Comparison of ENCODE assay signal across 28 cellular contexts in the genomic region with DNA sequence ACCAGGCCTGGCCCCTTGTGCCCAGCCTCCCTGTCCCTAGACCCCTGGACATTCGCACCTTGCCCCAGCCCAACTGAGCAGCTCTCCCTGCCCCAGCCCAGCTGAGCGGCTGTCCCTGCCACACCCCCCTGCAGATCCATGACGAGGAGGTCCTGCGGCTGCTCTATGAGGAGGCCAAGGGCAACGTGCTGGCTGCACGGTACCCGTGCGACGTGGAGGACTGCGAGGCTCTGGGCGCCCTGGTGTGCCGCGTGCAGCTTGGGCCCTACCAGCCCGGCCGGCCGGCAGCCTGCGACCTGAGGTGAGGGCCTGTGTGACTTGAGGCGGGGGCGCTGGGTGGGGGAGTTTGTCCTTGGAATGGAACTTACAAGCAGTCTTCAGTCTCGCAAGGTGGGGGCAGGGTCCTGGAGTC. TPM values are rescaled to one million over a fixed set of nuclear protein-coding genes. Genes with fewer than 3 reads are reported as not detected.
"Had no signal": no experiment of that assay in that cellular context is flagged by ENCODE, and none has a peak within 500 bp of the region (broad histone marks: within the 10 kb centered on the region; RNA-seq: fewer than 3 reads in every experiment).

No MANE protein-coding gene starts in this region.

- H3K36me3 ChIP-seq: prostate gland, uterus had no signal

- H2AFZ ChIP-seq: parathyroid adenoma had no signal

- H3K4me3 ChIP-seq: colonic mucosa, gastrocnemius medialis, lung, prostate gland, right atrium auricular region, thoracic aorta, tibial nerve, upper lobe of left lung, uterus had no signal

- H3K27ac Mint-ChIP-seq: dendritic cell treated with granulocyte-macrophage colony-stimulating factor and Interleukin-4, amounts not matched to agents 40 ng/mL and 50 ng/mL, for 4 days; endodermal cell; memory B cell; natural killer cell; stimulated activated naive B cell treated with anti-CD40 and anti-IgM and Interleukin-4, amounts not matched to agents 10 μg/mL and 1 μg/mL and 100 μg/mL, for 72 hours; stimulated activated naive CD8-positive, alpha-beta T cell treated with anti-CD3 and anti-CD28 coated beads, Interleukin-15, Interleukin-2, amounts not matched to agents 100 ng/mL and 50 ng/mL, for 24 hours had no signal

- DNase-seq: colonic mucosa; effector CD8-positive, alpha-beta T cell; endodermal cell; foreskin fibroblast; gastrocnemius medialis; head of caudate nucleus; natural killer cell; stimulated activated CD4-positive, alpha-beta T cell treated with anti-CD3 and anti-CD28 coated beads, Interleukin-2, amount 100 ng/mL, for 24 hours; stimulated activated naive B cell treated with anti-CD40 and anti-IgM and Interleukin-4, amounts not matched to agents 10 μg/mL and 1 μg/mL and 100 μg/mL, for 72 hours; uterus had no signal

- H3K36me3 Mint-ChIP-seq: natural killer cell had no signal

- ATAC-seq: esophagus mucosa; gastrocnemius medialis; left lobe of liver; natural killer cell; sciatic nerve; stimulated activated naive B cell treated with anti-CD40 and anti-IgM and Interleukin-4, amounts not matched to agents 10 μg/mL and 1 μg/mL and 100 μg/mL, for 72 hours had no signal

- H3K4me3 Mint-ChIP-seq: dendritic cell treated with granulocyte-macrophage colony-stimulating factor and Interleukin-4, amounts not matched to agents 40 ng/mL and 50 ng/mL, for 4 days; endodermal cell; memory B cell; natural killer cell; stimulated activated naive B cell treated with anti-CD40 and anti-IgM and Interleukin-4, amounts not matched to agents 10 μg/mL and 1 μg/mL and 100 μg/mL, for 72 hours; stimulated activated naive CD8-positive, alpha-beta T cell treated with anti-CD3 and anti-CD28 coated beads, Interleukin-15, Interleukin-2, amounts not matched to agents 100 ng/mL and 50 ng/mL, for 24 hours had no signal

- H3K27me3 ChIP-seq: colonic mucosa, gastrocnemius medialis, neutrophil, right atrium auricular region, tibial nerve, upper lobe of left lung, uterus had no signal

- H3K9me3 Mint-ChIP-seq: dendritic cell treated with granulocyte-macrophage colony-stimulating factor and Interleukin-4, amounts not matched to agents 40 ng/mL and 50 ng/mL, for 4 days; endodermal cell; memory B cell; natural killer cell; stimulated activated naive B cell treated with anti-CD40 and anti-IgM and Interleukin-4, amounts not matched to agents 10 μg/mL and 1 μg/mL and 100 μg/mL, for 72 hours; stimulated activated naive CD8-positive, alpha-beta T cell treated with anti-CD3 and anti-CD28 coated beads, Interleukin-15, Interleukin-2, amounts not matched to agents 100 ng/mL and 50 ng/mL, for 24 hours had no signal

- H3K27me3 Mint-ChIP-seq: dendritic cell treated with granulocyte-macrophage colony-stimulating factor and Interleukin-4, amounts not matched to agents 40 ng/mL and 50 ng/mL, for 4 days; memory B cell; stimulated activated naive B cell treated with anti-CD40 and anti-IgM and Interleukin-4, amounts not matched to agents 10 μg/mL and 1 μg/mL and 100 μg/mL, for 72 hours; stimulated activated naive CD8-positive, alpha-beta T cell treated with anti-CD3 and anti-CD28 coated beads, Interleukin-15, Interleukin-2, amounts not matched to agents 100 ng/mL and 50 ng/mL, for 24 hours had no signal

- H3K4me1 ChIP-seq: parathyroid adenoma had no signal

- H3K27ac ChIP-seq: colonic mucosa, epithelial cell of prostate, gastrocnemius medialis, neutrophil, parathyroid adenoma, prostate gland, right atrium auricular region, thoracic aorta, uterus had no signal

- H3K9me3 ChIP-seq: colonic mucosa, gastrocnemius medialis, neutrophil, prostate gland, right atrium auricular region, thoracic aorta, tibial nerve, upper lobe of left lung, uterus had no signal

- H3K9ac ChIP-seq: parathyroid adenoma had no signal

RNA-seq across cellular contexts. Expression of a gene that starts 11.7 kb away (rescaled TPM):
- polyA plus RNA-seq: neural cell had no signal

RNA-seq across cellular contexts. Expression of a gene that starts 39.6 kb away (rescaled TPM):
- total RNA-seq: sciatic nerve, skeletal muscle tissue, thoracic aorta had no signal
- polyA plus RNA-seq: keratinocyte had no signal
